19 cellular contexts compared by ENCODE assay signal in the genomic region with DNA sequence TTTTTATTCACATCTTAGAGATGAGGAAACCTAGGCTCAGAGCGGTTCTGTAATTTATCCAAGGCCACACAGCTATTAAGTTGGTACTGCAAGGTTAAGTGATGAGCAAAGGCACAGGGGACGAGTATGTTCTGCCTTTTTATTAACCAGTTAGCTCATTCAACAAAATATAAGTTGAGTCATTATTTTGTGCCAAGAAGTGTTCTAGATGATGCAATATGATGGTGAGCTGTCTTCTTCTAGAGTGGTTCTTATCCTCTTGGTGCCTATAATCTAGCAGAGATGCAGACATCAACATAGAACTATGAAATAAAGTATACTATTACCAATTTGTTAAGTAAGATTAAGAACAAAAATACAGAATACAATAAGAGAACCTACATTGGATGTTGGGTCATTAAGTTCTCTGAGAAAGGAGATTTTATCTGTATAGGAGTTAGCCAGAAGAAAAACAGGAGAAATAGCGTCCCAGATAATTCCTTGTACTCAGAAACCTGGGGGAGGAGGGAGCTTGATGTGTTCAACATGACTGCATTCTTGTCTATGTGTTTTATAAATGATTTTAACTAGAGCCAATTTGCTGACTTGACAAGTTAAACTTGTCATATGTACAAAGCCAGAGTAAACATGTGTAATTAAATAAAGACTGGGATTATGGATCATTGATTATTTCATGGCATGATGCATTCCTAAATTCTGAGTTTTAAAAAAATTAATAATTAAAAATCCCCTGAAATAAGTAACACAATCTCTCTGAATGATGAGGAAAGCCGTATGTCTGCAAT.
"Had no signal": no experiment of that assay in that cellular context is flagged by ENCODE, and none has a peak within 500 bp of the region (broad histone marks: within the 10 kb centered on the region; RNA-seq: fewer than 3 reads in every experiment).

No MANE protein-coding gene starts in this region.

- H3K36me3 ChIP-seq: lower lobe of right lung, neural progenitor cell, ovary had no signal

- DNase-seq: activated CD4-positive, alpha-beta T cell treated with anti-CD3 and anti-CD28 coated beads, Interleukin-2, amount 50 U/mL, for 48 hours; activated naive CD4-positive, alpha-beta T cell treated with Interleukin-2 at 50 U/mL for 16 hours; aorta; endodermal cell; glutamatergic neuron; left cardiac atrium; lower lobe of right lung; midbrain; ovary; stimulated activated CD4-positive, alpha-beta T cell treated with anti-CD3 and anti-CD28 coated beads, Interleukin-1b, Interleukin-23, amount 100 ng/mL, for 48 hours; T-cell; T-helper 9 cell had no signal

- H3K4me3 ChIP-seq: dorsolateral prefrontal cortex, lower lobe of right lung, neural progenitor cell, ovary had no signal

- H3K4me1 ChIP-seq: foreskin keratinocyte, lower lobe of right lung had no signal

- ATAC-seq: activated CD4-positive, CD25-positive, alpha-beta regulatory T cell treated with anti-CD3 and anti-CD28 coated beads, Interleukin-2, amount 50 U/mL, for 24 hours; activated T-helper 17 cell treated with anti-CD3 and anti-CD28 coated beads, Interleukin-2, amount 50 U/mL, for 72 hours; foreskin keratinocyte; lower lobe of right lung; sciatic nerve; stimulated activated memory B cell treated with anti-CD40 and anti-IgM and Interleukin-4, amounts not matched to agents 10 μg/mL and 1 μg/mL and 100 μg/mL, for 72 hours; T-cell had no signal

- H3K9me3 ChIP-seq: lower lobe of right lung, ovary had no signal

- H3K27ac ChIP-seq: foreskin keratinocyte, lower lobe of right lung, neural progenitor cell, ovary had no signal

- H3K27me3 ChIP-seq: foreskin keratinocyte, neural progenitor cell, ovary had no signal

- H3K4me2 ChIP-seq: neural progenitor cell had no signal

- H3K9ac ChIP-seq: neural progenitor cell had no signal

- H2AFZ ChIP-seq: neural progenitor cell had no signal
